1 cellular context compared by ENCODE assay signal in genomic region chr6:30726506-30727413, GRCh38.
TF ChIP-seq lines count a peak whose summit lies in the region.

No MANE protein-coding gene starts in this region.

TF ChIP-seq in HCT116, 20 proteins besides CTCF, POLR2A, EP300 and RAD21:
- TF ChIP-seq POLR2AphosphoS5 (IDR thresholded peaks at IDR 0.05; ENCODE audit: low read depth, low read length) (peak; percentile 6; the same call in 1 of the 2 replicates), YY1 (IDR thresholded peaks at IDR 0.05; ENCODE audit: extremely low read depth, insufficient replicate concordance, low read depth, low read length) (no peak), FOSL1 (IDR thresholded peaks at IDR 0.05; ENCODE audit: low read depth) (no peak), EZH2 (IDR thresholded peaks at IDR 0.05) (no peak)
